ENCODE assay signal across 8 cellular contexts in genomic region chr6:52361945-52362442, GRCh38. TPM values are rescaled to one million over a fixed set of nuclear protein-coding genes. Genes with fewer than 3 reads are reported as not detected.
DNase-seq lines count a peak whose midpoint lies in the region; ATAC-seq and TF ChIP-seq lines count a peak whose summit lies in the region.

Gene PAQR8 (plus strand): TSS chr6:52362151. CDS start chr6:52403214, 41,063 bp downstream.

- H2AFZ ChIP-seq in HCT116 (ENCODE audit: low read depth, low read length, poor library complexity, severe bottlenecking): peak within 1 kb of the TSS; percentile 82

- H3K9me3 Mint-ChIP-seq in T-helper 2 cell treated with Interferon-gamma antibody and Interleukin-4, amounts not matched to agents 5 μg/mL and 100 μg/mL, for 36 hours: no peaks in the 10 kb centered on the region

- peaks cover 5% of the 10 kb centered on the region; the same call in 1 of the 2 replicates for H3K9me2 ChIP-seq in HCT116 (ENCODE audit: insufficient read depth)

- peak within 1 kb of the TSS; percentile 89 for H3K9ac ChIP-seq in HCT116 (ENCODE audit: low read length)

- no peaks in the 10 kb centered on the region for H3K36me3 ChIP-seq in HCT116 (ENCODE audit: control insufficient read depth in 1 of 2, insufficient read depth in 2 of 2, low read length in 2 of 2)

- H3K4me2 ChIP-seq in HCT116 (ENCODE audit: low read length): peak within 1 kb of the TSS; percentile 98

- intact Hi-C loops in HCT116 (cut with micrococcal nuclease): loop anchor here (2.0 kb wide), 1 partner anchor 69 kb away; no protein-coding TSS in a partner anchor

- H3K27me3 Mint-ChIP-seq in T-helper 2 cell treated with Interferon-gamma antibody and Interleukin-4, amounts not matched to agents 5 μg/mL and 100 μg/mL, for 36 hours (ENCODE audit: low read depth): no peaks in the 10 kb centered on the region

- DNase-seq in GM10266 (ENCODE audit: extremely low spot score) (peak; percentile 95), HCT116 (ENCODE audit: low read depth, low spot score) (peak; percentile 10), MV-4-11 (lab: John Stamatoyannopoulos, UW) (peak; percentile 61), anterior cingulate cortex (lab: John Stamatoyannopoulos, UW) (peak in 56 of 58 donors; percentile 15 to 86 (median 72)), hypothalamus (lab: John Stamatoyannopoulos, UW) (peak in 50 of 51 donors; percentile 32 to 93 (median 74)), retinal pigment epithelial cell (ENCODE audit: low read depth) (no peak), cortex of kidney (lab: John Stamatoyannopoulos, UW) (no peak)
- DNase-seq in T-helper 2 cell treated with Interferon-gamma antibody and Interleukin-4, amounts not matched to agents 5 μg/mL and 100 μg/mL, for 36 hours (ENCODE audit: low spot score): peak; percentile 85

- no TSS peak for BruUV-seq in HCT116 (replicated peaks; lab: Mats Ljungman, UMichigan)

- H3K4me1 Mint-ChIP-seq in T-helper 2 cell treated with Interferon-gamma antibody and Interleukin-4, amounts not matched to agents 5 μg/mL and 100 μg/mL, for 36 hours (ENCODE audit: low read depth): peaks cover 33% of the 10 kb centered on the region

- peaks cover 10% of the 10 kb centered on the region for H3K36me3 Mint-ChIP-seq in T-helper 2 cell treated with Interferon-gamma antibody and Interleukin-4, amounts not matched to agents 5 μg/mL and 100 μg/mL, for 36 hours (ENCODE audit: low read depth)

- H3K4me3 ChIP-seq in HCT116 (replicated peaks in 1 of 2; ENCODE audit: low read depth in 1 of 2, low read length in 2 of 2): peak within 1 kb of the TSS; percentile 88 to 92
- peak within 1 kb of the TSS; percentile 79 for H3K4me3 ChIP-seq in retinal pigment epithelial cell (ENCODE audit: low read length)

- H3K27ac Mint-ChIP-seq in T-helper 2 cell treated with Interferon-gamma antibody and Interleukin-4, amounts not matched to agents 5 μg/mL and 100 μg/mL, for 36 hours: peak within 1 kb of the TSS; percentile 91

- H3K4me1 ChIP-seq in HCT116 (ENCODE audit: control insufficient read depth in 1 of 2, insufficient read depth in 2 of 2, low read length in 2 of 2): peaks cover 3 to 19% of the 10 kb centered on the region in 2 experiments; a peak in 3 of 4 replicates

- peak within 1 kb of the TSS; percentile 96 for H3K4me3 Mint-ChIP-seq in T-helper 2 cell treated with Interferon-gamma antibody and Interleukin-4, amounts not matched to agents 5 μg/mL and 100 μg/mL, for 36 hours

- ATAC-seq in HCT116: peak; percentile 95

- TF ChIP-seq POLR2A in HCT116 (IDR thresholded peaks at IDR 0.05; ENCODE audit: borderline replicate concordance, extremely low read depth, insufficient read depth, insufficient read length): peak; percentile 86

- peaks cover 13% of the 10 kb centered on the region; the same call in 1 of the 2 replicates for H3K79me2 ChIP-seq in HCT116 (ENCODE audit: insufficient read depth, low read length)

- no peaks in the 10 kb centered on the region for H3K27me3 ChIP-seq in HCT116 (ENCODE audit: insufficient read depth, low read length)

- TF ChIP-seq CTCF in GM10266 (IDR thresholded peaks at IDR 0.05; ENCODE audit: control insufficient read depth, insufficient read depth, low read depth, missing control alignments): no peak
- TF ChIP-seq CTCF in HCT116 (IDR thresholded peaks at IDR 0.05 in 2 of 3, conservative IDR thresholded peaks at IDR 0.05 in 1 of 3; ENCODE audit: borderline replicate concordance in 1 of 3, insufficient read depth in 1 of 3, low read depth in 2 of 3, low read length in 2 of 3): no peak
- TF ChIP-seq CTCF in retinal pigment epithelial cell (conservative IDR thresholded peaks at IDR 0.05; ENCODE audit: low read depth, low read length): no peak

- TF ChIP-seq RAD21 in HCT116 (IDR thresholded peaks at IDR 0.05; ENCODE audit: low read depth): no peak

- H4K20me1 ChIP-seq in HCT116 (ENCODE audit: insufficient read depth): no peaks in the 10 kb centered on the region

- RAD21 ChIA-PET in HCT116 (lab: Charles Lee; ENCODE audit: low non-redundant PET in 1 of 2, low total read pairs in 2 of 2, uncharacterized antibody in 2 of 2, unreplicated experiment in 2 of 2): interaction anchor here in 1 of 2 experiments (0.9 kb wide), 1 partner anchor 46 kb away, joined by 4 read pairs; no protein-coding TSS in a partner anchor

- H3K27ac ChIP-seq in HCT116 (ENCODE audit: low read depth, low read length): peak within 1 kb of the TSS; percentile 52; the same call in 1 of the 2 replicates

- POLR2A ChIA-PET in HCT116 (lab: Charles Lee): interaction anchor here (0.8 to 1.4 kb wide), 3 partner anchors 10 to 28 kb away, joined by 3 to 12 read pairs (median 5); no protein-coding TSS in a partner anchor

- CTCF ChIA-PET in HCT116 (lab: Charles Lee): interaction anchor here (0.9 kb wide), 1 partner anchor 54 kb away, joined by 3 read pairs; no protein-coding TSS in a partner anchor

- H3K9me3 ChIP-seq in HCT116 (ENCODE audit: control insufficient read depth in 1 of 2, insufficient read depth in 1 of 2, low read depth in 1 of 2, low read length in 2 of 2): no peaks in the 10 kb centered on the region

TF ChIP-seq in HCT116, 20 proteins besides CTCF, POLR2A, EP300 and RAD21:
- TF ChIP-seq SIN3A (IDR thresholded peaks at IDR 0.05; ENCODE audit: low read depth) (peak; percentile 68; the same call in 1 of the 2 replicates), POLR2AphosphoS5 (IDR thresholded peaks at IDR 0.05; ENCODE audit: low read depth, low read length) (peak; percentile 86), YY1 (IDR thresholded peaks at IDR 0.05; ENCODE audit: extremely low read depth, insufficient replicate concordance, low read depth, low read length) (no peak), ZFX (IDR thresholded peaks at IDR 0.05) (peak; percentile 28; the same call in 1 of the 2 replicates), EGR1 (IDR thresholded peaks at IDR 0.05; ENCODE audit: low read depth) (peak; percentile 78)

RNA-seq across cellular contexts. Expression of gene PAQR8, which starts in this region (rescaled TPM):
- 5.9 TPM for total RNA-seq in HCT116 (2021; ENCODE audit: unreplicated experiment)
- 1.9 and 3.0 TPM in 2 replicates for polyA plus RNA-seq in HCT116 (2012)

Comparison
In these comparisons a context has a peak if more than half of its experiments do, and no peak if none do; other contexts are left out.
1. DNase-seq: peak in GM10266 (single experiment), HCT116 (single experiment), MV-4-11 (single experiment), T-helper 2 cell treated with Interferon-gamma antibody and Interleukin-4, amounts not matched to agents 5 μg/mL and 100 μg/mL, for 36 hours (single experiment), anterior cingulate cortex (56 of 58) and hypothalamus (50 of 51); none in retinal pigment epithelial cell (single experiment) and cortex of kidney (single experiment).